In genomic region chr15:56869573-56869972, GRCh38 we compare ENCODE assay signal across 8 cellular contexts. TPM values are rescaled to one million over a fixed set of nuclear protein-coding genes. Genes with fewer than 3 reads are reported as not detected.
DNase-seq lines count a peak whose midpoint lies in the region; ATAC-seq and TF ChIP-seq lines count a peak whose summit lies in the region.

No MANE protein-coding gene starts in this region.

- H3K36me3 Mint-ChIP-seq in activated naive CD4-positive, alpha-beta T cell treated with anti-CD3 and anti-CD28 coated beads for 36 hours (ENCODE audit: low read depth): no peaks in the 10 kb centered on the region
- no peaks in the 10 kb centered on the region for H3K36me3 Mint-ChIP-seq in endothelial cell (ENCODE audit: low read depth, unreplicated experiment)
- no peaks in the 10 kb centered on the region for H3K36me3 Mint-ChIP-seq in T-helper 17 cell (ENCODE audit: low read depth)

- no peak overlapping the region for H3K27ac Mint-ChIP-seq in activated naive CD4-positive, alpha-beta T cell treated with anti-CD3 and anti-CD28 coated beads for 36 hours
- no peak overlapping the region for H3K27ac Mint-ChIP-seq in endothelial cell (ENCODE audit: unreplicated experiment)
- no peak overlapping the region for H3K27ac Mint-ChIP-seq in T-helper 17 cell

- no peaks in the 10 kb centered on the region for H3K9me3 Mint-ChIP-seq in activated naive CD4-positive, alpha-beta T cell treated with anti-CD3 and anti-CD28 coated beads for 36 hours
- no peaks in the 10 kb centered on the region for H3K9me3 Mint-ChIP-seq in endothelial cell (ENCODE audit: unreplicated experiment)

- no peak overlapping the region for H3K4me3 Mint-ChIP-seq in activated naive CD4-positive, alpha-beta T cell treated with anti-CD3 and anti-CD28 coated beads for 36 hours
- no peak overlapping the region for H3K4me3 Mint-ChIP-seq in endothelial cell (ENCODE audit: unreplicated experiment)
- no peak overlapping the region for H3K4me3 Mint-ChIP-seq in T-helper 17 cell

- no peaks in the 10 kb centered on the region for H3K4me1 Mint-ChIP-seq in activated naive CD4-positive, alpha-beta T cell treated with anti-CD3 and anti-CD28 coated beads for 36 hours (ENCODE audit: low read depth)
- H3K4me1 Mint-ChIP-seq in endothelial cell (ENCODE audit: unreplicated experiment) (peaks cover 3% of the 10 kb centered on the region), T-helper 17 cell (no peaks in the 10 kb centered on the region)

- ATAC-seq in omental fat pad (ENCODE audit: low FRiP score) (no peak), T-helper 17 cell (no peak), HG03097 (IDR thresholded peaks at IDR 0.05; ENCODE audit: low FRiP score, unreplicated experiment) (no peak)

- CTCF ChIA-PET in activated naive CD4-positive, alpha-beta T cell treated with anti-CD3 and anti-CD28 coated beads for 36 hours (lab: Charles Lee): interaction anchor here (0.5 to 5.0 kb wide), 17 partner anchors 9 to 747 kb away, joined by 3 to 95 read pairs (median 4); partner anchors contain the start of gene TCF12

- H3K27me3 Mint-ChIP-seq in activated naive CD4-positive, alpha-beta T cell treated with anti-CD3 and anti-CD28 coated beads for 36 hours (ENCODE audit: low read depth): no peaks in the 10 kb centered on the region
- no peaks in the 10 kb centered on the region for H3K27me3 Mint-ChIP-seq in endothelial cell (ENCODE audit: unreplicated experiment)
- peaks cover 4% of the 10 kb centered on the region for H3K27me3 Mint-ChIP-seq in T-helper 17 cell

- peak; percentile 73 for DNase-seq in activated naive CD4-positive, alpha-beta T cell treated with anti-CD3 and anti-CD28 coated beads for 36 hours
- DNase-seq in activated naive CD4-positive, alpha-beta T cell treated with anti-CD3 and anti-CD28 coated beads, Interleukin-2, amount 50 U/mL, for 16 hours: no peak
- DNase-seq in RKO (ENCODE audit: low spot score) (peak; percentile 44), endothelial cell (ENCODE audit: low spot score) (peak; percentile 60), omental fat pad (ENCODE audit: low spot score) (peak; percentile 56), T-helper 17 cell (no peak), NCI-H226 (no peak)

- no peaks in the 10 kb centered on the region for H3K9me3 ChIP-seq in T-helper 17 cell (ENCODE audit: control insufficient read depth, low read length, poor library complexity, severe bottlenecking)

- TF ChIP-seq CTCF in endothelial cell (IDR thresholded peaks at IDR 0.05; ENCODE audit: unreplicated experiment): peak; percentile 78
- TF ChIP-seq CTCF in omental fat pad (IDR thresholded peaks at IDR 0.05): no peak

- intact Hi-C loops in activated naive CD4-positive, alpha-beta T cell treated with anti-CD3 and anti-CD28 coated beads for 36 hours (cut with micrococcal nuclease): loop anchor here (1.0 to 5.0 kb wide), 3 partner anchors 373 to 622 kb away; no protein-coding TSS in a partner anchor

RNA-seq across cellular contexts. Expression of gene TCF12, which starts 48.9 kb away (rescaled TPM):
- 10 to 100 TPM; 65.7 to 70.7 TPM for total RNA-seq in activated naive CD4-positive, alpha-beta T cell treated with anti-CD3 and anti-CD28 coated beads for 36 hours
- 123 TPM for total RNA-seq in endothelial cell (ENCODE audit: unreplicated experiment)
- total RNA-seq in omental fat pad: 100 to 1,000 TPM in 2 of 4 donors, 10 to 100 TPM in 2; 93.9 to 165 (median 111) TPM
- 10 to 100 TPM; 71.5 to 77.0 TPM for total RNA-seq in T-helper 17 cell

Comparison
In these comparisons a context has a peak if more than half of its experiments do, and no peak if none do; other contexts are left out.
1. DNase-seq: peak in activated naive CD4-positive, alpha-beta T cell treated with anti-CD3 and anti-CD28 coated beads for 36 hours (single experiment), RKO (single experiment), endothelial cell (single experiment) and omental fat pad (single experiment); none in activated naive CD4-positive, alpha-beta T cell treated with anti-CD3 and anti-CD28 coated beads, Interleukin-2, amount 50 U/mL, for 16 hours (single experiment), T-helper 17 cell (0 of 3) and NCI-H226 (single experiment).